8 cellular contexts compared by ENCODE assay signal in genomic region chr17:17063546-17064122, GRCh38. TPM values are rescaled to one million over a fixed set of nuclear protein-coding genes. Genes with fewer than 3 reads are reported as not detected.
DNase-seq lines count a peak whose midpoint lies in the region; ATAC-seq and TF ChIP-seq lines count a peak whose summit lies in the region.
"Had no signal": no experiment of that assay in that cellular context is flagged by ENCODE, and none has a peak within 500 bp of the region (broad histone marks: within the 10 kb centered on the region; RNA-seq: fewer than 3 reads in every experiment).

No MANE protein-coding gene starts in this region.

- TF ChIP-seq CTCF in activated B cell treated with CpG ODN at 0.5 μM for 24 hours (IDR thresholded peaks at IDR 0.05) (no peak), foreskin keratinocyte (conservative IDR thresholded peaks at IDR 0.05) (no peak)

- peaks cover 76% of the 10 kb centered on the region for H3K4me1 Mint-ChIP-seq in activated B cell treated with CpG ODN at 0.5 μM for 24 hours
- peaks cover 50 to 77% of the 10 kb centered on the region in 2 donors for H3K4me1 Mint-ChIP-seq in immature natural killer cell

- H3K27me3 ChIP-seq in foreskin keratinocyte, result no peaks in the 10 kb centered on the region
- H3K27me3 ChIP-seq: uterus had no signal

- H3K36me3 Mint-ChIP-seq in activated B cell treated with CpG ODN at 0.5 μM for 24 hours (ENCODE audit: low read depth), result peaks cover 20% of the 10 kb centered on the region
- no peaks in the 10 kb centered on the region for H3K36me3 Mint-ChIP-seq in immature natural killer cell

- no peaks in the 10 kb centered on the region for H3K27me3 Mint-ChIP-seq in activated B cell treated with CpG ODN at 0.5 μM for 24 hours
- H3K27me3 Mint-ChIP-seq in immature natural killer cell (ENCODE audit: low read depth in 3 of 3), result peaks cover 0 to 2% (median 0%) of the 10 kb centered on the region in 3 donors

- H3K4me3 Mint-ChIP-seq in activated B cell treated with CpG ODN at 0.5 μM for 24 hours (no peak overlapping the region), immature natural killer cell (peak overlapping the region in 2 of 5 donors; percentile 11 to 42)

- intact Hi-C loops in activated B cell treated with CpG ODN at 0.5 μM for 24 hours (cut with micrococcal nuclease), result no loop called here

- DNase-seq in HT1080 (ENCODE audit: low read depth) (peak; percentile 36), activated B cell treated with CpG ODN at 0.5 μM for 24 hours (no peak), immature natural killer cell (peak in 2 of 3 donors; percentile 7 to 15), superior temporal gyrus (ENCODE audit: extremely low spot score) (peak; percentile 97), NCI-H2227 (lab: John Stamatoyannopoulos, UW; ENCODE audit: unreplicated experiment) (no peak), foreskin keratinocyte (no peak)
- DNase-seq: uterus had no signal

- H3K9me3 Mint-ChIP-seq in activated B cell treated with CpG ODN at 0.5 μM for 24 hours, result no peaks in the 10 kb centered on the region
- no peaks in the 10 kb centered on the region for H3K9me3 Mint-ChIP-seq in immature natural killer cell

- H3K27ac Mint-ChIP-seq in activated B cell treated with CpG ODN at 0.5 μM for 24 hours (peak overlapping the region; percentile 13), immature natural killer cell (peak overlapping the region; percentile 59 to 88 (median 74))

- ATAC-seq in activated B cell treated with CpG ODN at 0.5 μM for 24 hours (ENCODE audit: low read depth), result no peak
- no peak for ATAC-seq in GM21619 (IDR thresholded peaks at IDR 0.05; ENCODE audit: unreplicated experiment)
- no peak for ATAC-seq in foreskin keratinocyte

- POLR2A ChIA-PET in activated B cell treated with CpG ODN at 0.5 μM for 24 hours (lab: Charles Lee), result interaction anchor here (0.7 kb wide), 1 partner anchor 58 kb away, joined by 3 read pairs; no protein-coding TSS in a partner anchor

- CTCF ChIA-PET in activated B cell treated with CpG ODN at 0.5 μM for 24 hours (lab: Charles Lee), result no interaction called here

- H3K27ac ChIP-seq in foreskin keratinocyte, result no peak overlapping the region

- peaks cover 4% of the 10 kb centered on the region for H3K4me1 ChIP-seq in foreskin keratinocyte
- H3K4me1 ChIP-seq: uterus had no signal

RNA-seq across cellular contexts. Expression of gene MPRIP, which starts 21.4 kb away (rescaled TPM):
- 290 and 340 TPM in 2 replicates for total RNA-seq in HT1080 (2014; rRNA removed; shearing (Covaris generic))
- 179 and 190 TPM in 2 replicates for polyA plus RNA-seq in HT1080 (2015; cell fraction: cytosol; rRNA removed)
- 243 and 291 TPM in 2 replicates for polyA plus RNA-seq in HT1080 (2015; cell fraction: nucleus; rRNA removed)
- total RNA-seq in activated B cell treated with CpG ODN at 0.5 μM for 24 hours (206 and 231 TPM in 2 replicates), foreskin keratinocyte (130 and 150 TPM in 2 replicates)
- polyA plus RNA-seq in immature natural killer cell (10 to 100 TPM in 1 of 3 donors, 1 to 10 TPM in 2; 1.2 to 15.1 (median 4.2) TPM), foreskin keratinocyte (104 and 109 TPM in 2 replicates)

Comparison
In these comparisons a context has a peak if more than half of its experiments do, and no peak if none do; other contexts are left out.
1. DNase-seq: peak in HT1080 (single experiment), immature natural killer cell (2 of 3) and superior temporal gyrus (single experiment); none in activated B cell treated with CpG ODN at 0.5 μM for 24 hours (single experiment), NCI-H2227 (single experiment) and foreskin keratinocyte (0 of 2).